Comparison of ENCODE assay signal across 22 cellular contexts in genomic region chr11:14089690-14090462, GRCh38.
DNase-seq lines count a peak whose midpoint lies in the region; ATAC-seq and TF ChIP-seq lines count a peak whose summit lies in the region.
"Had no signal": no experiment of that assay in that cellular context is flagged by ENCODE, and none has a peak within 500 bp of the region (broad histone marks: within the 10 kb centered on the region; RNA-seq: fewer than 3 reads in every experiment).

No MANE protein-coding gene starts in this region.

- no peaks in the 10 kb centered on the region for H3K79me2 ChIP-seq in H9 (ENCODE audit: insufficient read depth, low read length)

- no peak overlapping the region for H2BK20ac ChIP-seq in H9 (ENCODE audit: low read depth, low read length, poor library complexity, severe bottlenecking)

- H3K9me3 ChIP-seq in H9 (ENCODE audit: control insufficient read depth, low read depth, low read length) (no peaks in the 10 kb centered on the region), WERI-Rb-1 (ENCODE audit: severe bottlenecking) (peaks cover 2% of the 10 kb centered on the region), right atrium auricular region (no peaks in the 10 kb centered on the region)
- H3K9me3 ChIP-seq: spleen had no signal

- CTCF ChIA-PET in RWPE1 (lab: Yijun Ruan, JAX): no interaction called here

- H3K27ac ChIP-seq in H9 (ENCODE audit: insufficient read length, low read depth, low read length) (no peak overlapping the region), WERI-Rb-1 (no peak overlapping the region), right atrium auricular region (peak overlapping the region; percentile 8 to 23), RWPE1 (no peak overlapping the region)
- H3K27ac ChIP-seq: epithelial cell of prostate, spleen had no signal

- H3K23ac ChIP-seq in H9 (ENCODE audit: insufficient read length, low read depth, low read length): no peak overlapping the region

- H3K4me3 ChIP-seq in WERI-Rb-1 (ENCODE audit: low read depth, low read length): no peak overlapping the region
- no peak overlapping the region for H3K4me3 ChIP-seq in right atrium auricular region
- H3K4me3 ChIP-seq: spleen had no signal

- H2BK5ac ChIP-seq in H9 (ENCODE audit: insufficient read length, low read length): no peak overlapping the region

- ATAC-seq in sciatic nerve: peak; percentile 24
- no peak for ATAC-seq in activated T-cell treated with anti-CD3 and anti-CD28 coated beads, Interleukin-2, amount 50 U/mL, for 72 hours (replicated peaks in 1 of 2)
- ATAC-seq: activated T-cell treated with anti-CD3 and anti-CD28 coated beads, Interleukin-2, amount 50 U/mL, for 4 hours; PC-3 had no signal

- H3K4me2 ChIP-seq in H9 (ENCODE audit: insufficient read depth, insufficient read length, low read length): no peak overlapping the region

- H3K27ac Mint-ChIP-seq in H9: peak overlapping the region in 1 of 3 experiments; percentile 88; a peak in 1 of 7 replicates
- H3K27ac Mint-ChIP-seq in activated T-cell treated with anti-CD3 and anti-CD28 coated beads, Interleukin-2, amount 50 U/mL, for 72 hours: no peak overlapping the region
- H3K27ac Mint-ChIP-seq: activated B cell treated with CpG ODN at 0.5 μM for 24 hours had no signal

- no peak overlapping the region for H4K5ac ChIP-seq in H9 (ENCODE audit: insufficient read length, low read depth, low read length)

- no CpG with 5 or more reads among the region's 17 CpGs for WGBS in H9 (ENCODE audit: extremely low coverage, insufficient read length, low lambda C conversion rate)

- no peaks in the 10 kb centered on the region for H4K20me1 ChIP-seq in H9 (ENCODE audit: control insufficient read depth, insufficient read depth, insufficient read length)

- H3K56ac ChIP-seq in H9 (ENCODE audit: insufficient read length, low read depth, low read length): no peak overlapping the region

- no peak overlapping the region for H4K91ac ChIP-seq in H9 (ENCODE audit: insufficient read length, low read depth, low read length)

- H3K27me3 Mint-ChIP-seq in H9 (ENCODE audit: low read depth): peaks cover 1% of the 10 kb centered on the region
- no peaks in the 10 kb centered on the region for H3K27me3 Mint-ChIP-seq in activated T-cell treated with anti-CD3 and anti-CD28 coated beads, Interleukin-2, amount 50 U/mL, for 72 hours (ENCODE audit: low read depth)

- H2BK15ac ChIP-seq in H9 (ENCODE audit: low read depth, low read length): no peak overlapping the region

- H3K27me3 ChIP-seq in H9 (ENCODE audit: insufficient read depth, low read length): no peaks in the 10 kb centered on the region
- no peaks in the 10 kb centered on the region for H3K27me3 ChIP-seq in WERI-Rb-1 (ENCODE audit: insufficient read depth, low read depth, severe bottlenecking)
- H3K27me3 ChIP-seq in right atrium auricular region: no peaks in the 10 kb centered on the region

- H3K36me3 ChIP-seq in WERI-Rb-1 (no peaks in the 10 kb centered on the region), right atrium auricular region (no peaks in the 10 kb centered on the region)
- H3K36me3 ChIP-seq: spleen had no signal

- DNase-seq in H9 (no peak), WERI-Rb-1 (peak; percentile 16), right atrium auricular region (ENCODE audit: low spot score) (peak; percentile 60), sciatic nerve (ENCODE audit: low spot score) (no peak), RWPE1 (ENCODE audit: low spot score) (no peak), midbrain (lab: John Stamatoyannopoulos, UW) (no peak)
- DNase-seq in activated T-cell treated with anti-CD3 and anti-CD28 coated beads, Interleukin-2, amount 50 U/mL, for 72 hours: no peak
- DNase-seq: activated B cell treated with CpG ODN at 0.5 μM for 24 hours; activated CD4-positive, alpha-beta T cell treated with anti-CD3 and anti-CD28 coated beads, Interleukin-2, amount 50 U/mL, for 1 hour; activated naive CD4-positive, alpha-beta T cell treated with Interleukin-2 at 50 U/mL for 16 hours; activated T-cell treated with anti-CD3 and anti-CD28 coated beads, Interleukin-2, amount 50 U/mL, for 4 hours; C1 segment of cervical spinal cord; effector CD4-positive, alpha-beta T cell; KG1; kidney glomerular epithelial cell; mammary epithelial cell; NCI-H146; occipital lobe; PC-3; SHP77; spleen had no signal

- H2AK5ac ChIP-seq in H9 (ENCODE audit: insufficient read length, low read length): no peak overlapping the region

- H3K4ac ChIP-seq in H9 (ENCODE audit: low read depth, low read length): no peak overlapping the region; the same call in 1 of the 2 replicates

- H3K79me1 ChIP-seq in H9 (ENCODE audit: insufficient read depth, low read depth, low read length, poor library complexity, severe bottlenecking): no peaks in the 10 kb centered on the region

- H3K9ac ChIP-seq in H9 (ENCODE audit: extremely low read depth, insufficient read length, low read length): no peak overlapping the region

- H3K14ac ChIP-seq in H9 (ENCODE audit: insufficient read depth, low read length): no peak overlapping the region

- peak overlapping the region; percentile 55 for H2BK120ac ChIP-seq in H9 (ENCODE audit: low read depth, low read length, poor library complexity, severe bottlenecking)

- no peak overlapping the region for H3K4me3 Mint-ChIP-seq in H9
- no peak overlapping the region for H3K4me3 Mint-ChIP-seq in activated T-cell treated with anti-CD3 and anti-CD28 coated beads, Interleukin-2, amount 50 U/mL, for 72 hours
- H3K4me3 Mint-ChIP-seq: activated B cell treated with CpG ODN at 0.5 μM for 24 hours; activated T-cell treated with anti-CD3 and anti-CD28 coated beads, Interleukin-2, amount 50 U/mL, for 4 hours had no signal

- H3K18ac ChIP-seq in H9 (ENCODE audit: insufficient read length, low read depth, low read length): no peak overlapping the region

- no peaks in the 10 kb centered on the region for H3K4me1 ChIP-seq in H9 (ENCODE audit: insufficient read depth, low read length)
- H3K4me1 ChIP-seq in right atrium auricular region: no peaks in the 10 kb centered on the region
- H3K4me1 ChIP-seq: spleen had no signal

- POLR2A ChIA-PET in RWPE1 (lab: Yijun Ruan, JAX; ENCODE audit: low non-redundant PET): no interaction called here

- H3K9me3 Mint-ChIP-seq in H9: peaks cover 0 to 2% of the 10 kb centered on the region in 2 experiments; a peak in 4 of 5 replicates
- H3K9me3 Mint-ChIP-seq in activated T-cell treated with anti-CD3 and anti-CD28 coated beads, Interleukin-2, amount 50 U/mL, for 72 hours: peaks cover 4 to 8% of the 10 kb centered on the region in 2 donors
- H3K9me3 Mint-ChIP-seq: activated B cell treated with CpG ODN at 0.5 μM for 24 hours; activated T-cell treated with anti-CD3 and anti-CD28 coated beads, Interleukin-2, amount 50 U/mL, for 4 hours had no signal

- no peak overlapping the region for H2AFZ ChIP-seq in H9 (ENCODE audit: low read length)

- intact Hi-C loops in sciatic nerve (cut with DNase I): no loop called here

- no peaks in the 10 kb centered on the region for H3K23me2 ChIP-seq in H9 (ENCODE audit: insufficient read length, low read depth, low read length, poor library complexity, severe bottlenecking)

- no peak overlapping the region for H4K8ac ChIP-seq in H9 (replicated peaks; ENCODE audit: insufficient read length, low read depth, low read length)

- H2BK12ac ChIP-seq in H9 (ENCODE audit: insufficient read length, low read depth, low read length): no peak overlapping the region

- TF ChIP-seq CTCF in H9 (conservative IDR thresholded peaks at IDR 0.05) (no peak), WERI-Rb-1 (IDR thresholded peaks at IDR 0.05; ENCODE audit: low read depth, low read length) (no peak), right atrium auricular region (IDR thresholded peaks at IDR 0.05) (no peak), RWPE1 (conservative IDR thresholded peaks at IDR 0.05; ENCODE audit: low read depth) (no peak)

- H3T11ph ChIP-seq in H9 (ENCODE audit: low read length): no peak overlapping the region

- H3K4me1 Mint-ChIP-seq in H9: no peaks in the 10 kb centered on the region
- H3K4me1 Mint-ChIP-seq in activated T-cell treated with anti-CD3 and anti-CD28 coated beads, Interleukin-2, amount 50 U/mL, for 72 hours (ENCODE audit: low read depth): peaks cover 15% of the 10 kb centered on the region
- H3K4me1 Mint-ChIP-seq: activated B cell treated with CpG ODN at 0.5 μM for 24 hours had no signal

- no peaks in the 10 kb centered on the region; a peak in 2 of 7 replicates for H3K36me3 Mint-ChIP-seq in H9 (ENCODE audit: insufficient read depth in 1 of 3, low read depth in 3 of 3)
- H3K36me3 Mint-ChIP-seq in activated T-cell treated with anti-CD3 and anti-CD28 coated beads, Interleukin-2, amount 50 U/mL, for 72 hours (ENCODE audit: insufficient read depth in 2 of 2): peaks cover 5 to 8% of the 10 kb centered on the region in 2 donors

Comparison
In these comparisons a context has a peak if more than half of its experiments do, and no peak if none do; other contexts are left out.
1. DNase-seq: peak in WERI-Rb-1 (single experiment) and right atrium auricular region (single experiment); none in H9 (single experiment), sciatic nerve (single experiment), RWPE1 (single experiment), midbrain (single experiment) and activated T-cell treated with anti-CD3 and anti-CD28 coated beads, Interleukin-2, amount 50 U/mL, for 72 hours (0 of 2).
2. H3K27ac ChIP-seq: peak in right atrium auricular region (2 of 2); none in H9 (single experiment), WERI-Rb-1 (single experiment) and RWPE1 (single experiment).